ENCODE assay signal across 17 cellular contexts in genomic region chr7:69632280-69632679, GRCh38. TPM values are rescaled to one million over a fixed set of nuclear protein-coding genes. Genes with fewer than 3 reads are reported as not detected.
DNase-seq lines count a peak whose midpoint lies in the region; ATAC-seq and TF ChIP-seq lines count a peak whose summit lies in the region.
"Had no signal": no experiment of that assay in that cellular context is flagged by ENCODE, and none has a peak within 500 bp of the region (broad histone marks: within the 10 kb centered on the region; RNA-seq: fewer than 3 reads in every experiment).

No MANE protein-coding gene starts in this region.

- WGBS in gastroesophageal sphincter (ENCODE audit: low coverage in 1 of 2), 2 donors: 92 to 100% methylated on average over 1 to 3 of the region's 3 CpGs

- TF ChIP-seq CTCF in HEK293 (tag by site-specific recombination; IDR thresholded peaks at IDR 0.05): no peak
- TF ChIP-seq CTCF in OCI-LY1 (IDR thresholded peaks at IDR 0.05; ENCODE audit: low read length): no peak
- no peak for TF ChIP-seq CTCF in gastroesophageal sphincter (IDR thresholded peaks at IDR 0.05)

- H3K36me3 Mint-ChIP-seq in central memory CD8-positive, alpha-beta T cell (ENCODE audit: insufficient read depth): no peaks in the 10 kb centered on the region
- H3K36me3 Mint-ChIP-seq: CD4-positive, alpha-beta memory T cell had no signal

- DNase-seq in central memory CD8-positive, alpha-beta T cell (ENCODE audit: low spot score in 2 of 2): no peak
- no peak for DNase-seq in medulla oblongata (ENCODE audit: extremely low spot score)
- DNase-seq: C1 segment of cervical spinal cord; Calu3; CD4-positive, alpha-beta memory T cell; COR-L47; DMS53; DMS79 treated with DMSO at 0.1 percent for 48 hours; GF-D8; GM23248; H9; HFFc6 had no signal

- CTCF ChIA-PET in HEK293 (lab: Yijun Ruan, JAX): no interaction called here

- H3K36me3 ChIP-seq in HEK293 (ENCODE audit: control insufficient read depth in 2 of 2, insufficient read depth in 1 of 2, low read length in 2 of 2): no peaks in the 10 kb centered on the region
- H3K36me3 ChIP-seq in OCI-LY1 (ENCODE audit: insufficient read depth, low read length): no peaks in the 10 kb centered on the region
- H3K36me3 ChIP-seq in gastroesophageal sphincter: no peaks in the 10 kb centered on the region

- POLR2A ChIA-PET in HEK293 (lab: Yijun Ruan, JAX): no interaction called here

- no peaks in the 10 kb centered on the region for H3K9me2 ChIP-seq in OCI-LY1 (ENCODE audit: low read depth, low read length)

- H3K9me3 ChIP-seq in HEK293 (ENCODE audit: control insufficient read depth, insufficient read depth, low read depth, low read length) (no peaks in the 10 kb centered on the region), OCI-LY1 (ENCODE audit: low read length) (no peaks in the 10 kb centered on the region), gastroesophageal sphincter (no peaks in the 10 kb centered on the region)

- H4K20me1 ChIP-seq in OCI-LY1 (ENCODE audit: insufficient read depth, low read length): no peaks in the 10 kb centered on the region

- H3K27ac ChIP-seq in HEK293 (ENCODE audit: extremely low read depth, low read depth, low read length): no peak overlapping the region
- H3K27ac ChIP-seq in OCI-LY1 (ENCODE audit: low read depth, low read length, poor library complexity, severe bottlenecking): peak overlapping the region; percentile 95
- H3K27ac ChIP-seq in gastroesophageal sphincter: no peak overlapping the region
- H3K27ac ChIP-seq: GM23248 had no signal

- H3K4me2 ChIP-seq in OCI-LY1 (ENCODE audit: low read length): peak overlapping the region; percentile 61

- TF ChIP-seq POLR2A in gastroesophageal sphincter (IDR thresholded peaks at IDR 0.05): no peak

- H3K4me1 ChIP-seq in HEK293 (ENCODE audit: control insufficient read depth, insufficient read depth, low read length) (peaks cover 41% of the 10 kb centered on the region), OCI-LY1 (ENCODE audit: insufficient read depth, low read length, severe bottlenecking) (peaks cover 81% of the 10 kb centered on the region), gastroesophageal sphincter (peaks cover 0 to 40% (median 6%) of the 10 kb centered on the region in 3 donors)

- H3F3A ChIP-seq in OCI-LY1 (ENCODE audit: insufficient read depth, low read length): peaks cover 11% of the 10 kb centered on the region; the same call in 1 of the 2 replicates

- H3K27me3 ChIP-seq in OCI-LY1 (ENCODE audit: insufficient read depth, low read length) (no peaks in the 10 kb centered on the region), gastroesophageal sphincter (no peaks in the 10 kb centered on the region)

- H3K4me3 Mint-ChIP-seq in central memory CD8-positive, alpha-beta T cell: no peak overlapping the region
- H3K4me3 Mint-ChIP-seq: CD4-positive, alpha-beta memory T cell; H9; HFFc6 had no signal

- H3K79me2 ChIP-seq in OCI-LY1 (ENCODE audit: insufficient read depth, low read length): peaks cover 97% of the 10 kb centered on the region

- no peak for ATAC-seq in central memory CD8-positive, alpha-beta T cell (replicated peaks; ENCODE audit: extremely low read depth, poor library complexity, severe bottlenecking)
- ATAC-seq in gastroesophageal sphincter: no peak
- no peak for ATAC-seq in GM18873 (IDR thresholded peaks at IDR 0.05; ENCODE audit: low FRiP score, unreplicated experiment)
- ATAC-seq: HCT116 had no signal

- TF ChIP-seq EP300 in gastroesophageal sphincter (IDR thresholded peaks at IDR 0.05): no peak

- H3K4me3 ChIP-seq in HEK293 (ENCODE audit: low read depth, low read length): no peak overlapping the region
- peak overlapping the region; percentile 33 for H3K4me3 ChIP-seq in OCI-LY1 (ENCODE audit: low read depth, low read length, poor library complexity, severe bottlenecking)
- no peak overlapping the region for H3K4me3 ChIP-seq in gastroesophageal sphincter
- H3K4me3 ChIP-seq: GM23248 had no signal

- H3K27me3 Mint-ChIP-seq in central memory CD8-positive, alpha-beta T cell: no peaks in the 10 kb centered on the region
- H3K27me3 Mint-ChIP-seq: CD4-positive, alpha-beta memory T cell had no signal

- H3K27ac Mint-ChIP-seq in central memory CD8-positive, alpha-beta T cell (ENCODE audit: low read depth): peak overlapping the region; percentile 61
- H3K27ac Mint-ChIP-seq: CD4-positive, alpha-beta memory T cell; H9; HFFc6 had no signal

- no peaks in the 10 kb centered on the region for H3K9me3 Mint-ChIP-seq in central memory CD8-positive, alpha-beta T cell
- H3K9me3 Mint-ChIP-seq: H9 had no signal

- H3K9ac ChIP-seq in OCI-LY1 (ENCODE audit: low read length): peak overlapping the region; percentile 55
- H3K9ac ChIP-seq: GM23248 had no signal

- no peak overlapping the region for H2AFZ ChIP-seq in OCI-LY1 (ENCODE audit: low read length)
- H2AFZ ChIP-seq: GM23248 had no signal

- no peaks in the 10 kb centered on the region for H3K4me1 Mint-ChIP-seq in central memory CD8-positive, alpha-beta T cell
- H3K4me1 Mint-ChIP-seq: CD4-positive, alpha-beta memory T cell had no signal

TF ChIP-seq in HEK293, 187 proteins besides CTCF, POLR2A, EP300 and RAD21:
- peak; percentile 42 for TF ChIP-seq PRDM1 (tag by site-specific recombination; IDR thresholded peaks at IDR 0.05)
- TF ChIP-seq ZNF398 (tag by site-specific recombination; IDR thresholded peaks at IDR 0.05): peak; percentile 67
- no peak for TF ChIP-seq ZNF488 (tag by site-specific recombination; IDR thresholded peaks at IDR 0.05)

RNA-seq across cellular contexts. Expression of gene AUTS2, which starts 34.0 kb away (rescaled TPM):
- 10 to 100 TPM; 12.2 to 48.7 (median 44.1) TPM for total RNA-seq in gastroesophageal sphincter
- total RNA-seq: Calu3 had no signal
